In genomic region chr14:51304956-51305355, GRCh38 we compare ENCODE assay signal across 11 cellular contexts.
DNase-seq lines count a peak whose midpoint lies in the region; ATAC-seq and TF ChIP-seq lines count a peak whose summit lies in the region.
"Had no signal": no experiment of that assay in that cellular context is flagged by ENCODE, and none has a peak within 500 bp of the region (broad histone marks: within the 10 kb centered on the region; RNA-seq: fewer than 3 reads in every experiment).

No MANE protein-coding gene starts in this region.

- H3K27ac ChIP-seq in GM23248, result peak overlapping the region; percentile 84
- peak overlapping the region; percentile 87 for H3K27ac ChIP-seq in RWPE2 (ENCODE audit: poor library complexity, severe bottlenecking)
- H3K27ac ChIP-seq: pancreas had no signal

- H4K20me1 ChIP-seq in GM23248 (ENCODE audit: insufficient read depth), result no peaks in the 10 kb centered on the region

- H3K79me2 ChIP-seq in GM23248 (ENCODE audit: insufficient read depth), result no peaks in the 10 kb centered on the region

- H2AFZ ChIP-seq in GM23248, result no peak overlapping the region

- ATAC-seq in RWPE2 (ENCODE audit: low read depth) (peak; percentile 96), HG03159 (IDR thresholded peaks at IDR 0.05; ENCODE audit: unreplicated experiment) (no peak), HG03025 (IDR thresholded peaks at IDR 0.05; ENCODE audit: low FRiP score, unreplicated experiment) (no peak), natural killer cell (no peak)

- H3K4me2 ChIP-seq in GM23248 (ENCODE audit: unreplicated experiment), result peak overlapping the region; percentile 73

- H3K4me1 ChIP-seq in GM23248 (ENCODE audit: insufficient read depth), result peaks cover 25% of the 10 kb centered on the region
- H3K4me1 ChIP-seq in RWPE2 (ENCODE audit: insufficient read depth, poor library complexity, severe bottlenecking), result peaks cover 21% of the 10 kb centered on the region
- H3K4me1 ChIP-seq: pancreas had no signal

- H3K27me3 ChIP-seq in GM23248 (replicated peaks; ENCODE audit: insufficient read depth) (no peaks in the 10 kb centered on the region), RWPE2 (ENCODE audit: insufficient read depth, poor library complexity, severe bottlenecking) (no peaks in the 10 kb centered on the region)
- H3K27me3 ChIP-seq: pancreas had no signal

- H3K9me3 Mint-ChIP-seq in natural killer cell, result no peaks in the 10 kb centered on the region

- H3K9ac ChIP-seq in GM23248, result peak overlapping the region; percentile 58

- H3K9me3 ChIP-seq in GM23248 (ENCODE audit: low read depth) (no peaks in the 10 kb centered on the region), RWPE2 (ENCODE audit: severe bottlenecking) (no peaks in the 10 kb centered on the region)
- H3K9me3 ChIP-seq: pancreas had no signal

- in situ Hi-C loops in GM23248 (cut with MboI), result no loop called here

- no peaks in the 10 kb centered on the region for H3K4me1 Mint-ChIP-seq in natural killer cell

- H3K4me3 Mint-ChIP-seq in natural killer cell, result no peak overlapping the region

- 1 to 2% methylated on average over 4 of the region's 4 CpGs for WGBS in GM23248 (ENCODE audit: low coverage in 1 of 2, low lambda C conversion rate in 2 of 2, missing lambda C conversion rate in 2 of 2), 2 experiments

- TF ChIP-seq CTCF in RWPE2 (IDR thresholded peaks at IDR 0.05; ENCODE audit: poor library complexity, severe bottlenecking) (no peak), natural killer cell (IDR thresholded peaks at IDR 0.05) (no peak)

- H3K9me2 ChIP-seq in GM23248 (ENCODE audit: insufficient read depth), result no peaks in the 10 kb centered on the region

- H3K36me3 ChIP-seq in GM23248 (ENCODE audit: low read depth), result no peaks in the 10 kb centered on the region
- H3K36me3 ChIP-seq in RWPE2 (ENCODE audit: low read depth), result no peaks in the 10 kb centered on the region
- H3K36me3 ChIP-seq: pancreas had no signal

- H3K27me3 Mint-ChIP-seq in natural killer cell (ENCODE audit: low read depth in 2 of 2), result peaks cover 7 to 18% of the 10 kb centered on the region in 2 donors

- DNase-seq in GM23248, result peak; percentile 97
- DNase-seq in RWPE2 (ENCODE audit: low spot score), result no peak
- peak; percentile 61 for DNase-seq in epidermal melanocyte (ENCODE audit: insufficient read length, low spot score)
- DNase-seq in renal cortical epithelial cell (ENCODE audit: low read depth), result peak; percentile 97
- DNase-seq in GOT3 (lab: John Stamatoyannopoulos, UW), result no peak
- no peak for DNase-seq in natural killer cell
- DNase-seq: activated CD4-positive, alpha-beta T cell treated with anti-CD3 and anti-CD28 coated beads for 4 hours; NCI-H1092; pancreas had no signal

- intact Hi-C loops in natural killer cell (cut with micrococcal nuclease), result no loop called here

- H3F3A ChIP-seq in GM23248 (ENCODE audit: insufficient read depth), result peaks cover 32% of the 10 kb centered on the region

- H3K4me3 ChIP-seq in GM23248, result peak overlapping the region; percentile 55
- H3K4me3 ChIP-seq in RWPE2 (ENCODE audit: severe bottlenecking), result no peak overlapping the region
- H3K4me3 ChIP-seq: pancreas had no signal

- no peaks in the 10 kb centered on the region for H3K36me3 Mint-ChIP-seq in natural killer cell

- no peak overlapping the region for H3K27ac Mint-ChIP-seq in natural killer cell

Comparison
In these comparisons a context has a peak if more than half of its experiments do, and no peak if none do; other contexts are left out.
1. DNase-seq: peak in GM23248 (single experiment), epidermal melanocyte (single experiment) and renal cortical epithelial cell (single experiment); none in RWPE2 (single experiment), GOT3 (single experiment) and natural killer cell (single experiment).